15 cellular contexts compared by ENCODE assay signal in genomic region chr10:67140641-67141040, GRCh38.
"Had no signal": no experiment of that assay in that cellular context is flagged by ENCODE, and none has a peak within 500 bp of the region (broad histone marks: within the 10 kb centered on the region; RNA-seq: fewer than 3 reads in every experiment).

No MANE protein-coding gene starts in this region.

- H3K4me1 Mint-ChIP-seq: naive thymus-derived CD4-positive, alpha-beta T cell; nephron progenitor cell had no signal

- ATAC-seq: left colon; naive thymus-derived CD4-positive, alpha-beta T cell had no signal

- H3K36me3 Mint-ChIP-seq: naive thymus-derived CD4-positive, alpha-beta T cell had no signal

- H3K9me3 ChIP-seq: heart right ventricle, right atrium auricular region, sigmoid colon, stomach had no signal

- H3K27ac Mint-ChIP-seq: naive thymus-derived CD4-positive, alpha-beta T cell; nephron progenitor cell had no signal

- H3K36me3 ChIP-seq: heart right ventricle, right atrium auricular region, sigmoid colon, stomach had no signal

- H3K27me3 Mint-ChIP-seq: naive thymus-derived CD4-positive, alpha-beta T cell had no signal

- H3K27me3 ChIP-seq: heart right ventricle, right atrium auricular region, sigmoid colon, stomach had no signal

- H3K4me3 Mint-ChIP-seq: naive thymus-derived CD4-positive, alpha-beta T cell; nephron progenitor cell had no signal

- H3K4me3 ChIP-seq: coronary artery, heart right ventricle, right atrium auricular region, sigmoid colon, skin epidermis, stomach had no signal

- DNase-seq: effector CD4-positive, alpha-beta T cell; heart right ventricle; hypothalamus; left colon; naive thymus-derived CD4-positive, alpha-beta T cell; nephron progenitor cell; sigmoid colon; stimulated activated CD4-positive, alpha-beta T cell treated with anti-CD3 and anti-CD28 coated beads, Interleukin-2, amount 100 ng/mL, for 24 hours; stimulated activated naive CD4-positive, alpha-beta T cell; stomach; substantia nigra; trophoblast cell had no signal

- H3K27ac ChIP-seq: coronary artery, right atrium auricular region, sigmoid colon, skin epidermis, stomach had no signal

- H3K4me1 ChIP-seq: right atrium auricular region, sigmoid colon, stomach had no signal

- H3K9me3 Mint-ChIP-seq: nephron progenitor cell had no signal
